Comparison of ENCODE assay signal across 1 cellular context in genomic region chr19:45019187-45019586, GRCh38.
TF ChIP-seq lines count a peak whose summit lies in the region.

No MANE protein-coding gene starts in this region.

TF ChIP-seq in endothelial cell of umbilical vein, 7 proteins besides CTCF, POLR2A, EP300 and RAD21:
- TF ChIP-seq FOS (IDR thresholded peaks at IDR 0.05; ENCODE audit: borderline replicate concordance, insufficient read depth, low read length): no peak
- no peak for TF ChIP-seq GATA2 (IDR thresholded peaks at IDR 0.05; ENCODE audit: insufficient read depth, insufficient read length, low read depth, low read length)
- TF ChIP-seq MAX (IDR thresholded peaks at IDR 0.05; ENCODE audit: insufficient read depth, insufficient read length): no peak
- TF ChIP-seq JUN (IDR thresholded peaks at IDR 0.05; ENCODE audit: borderline replicate concordance, insufficient read depth, insufficient read length, low read depth): no peak
- TF ChIP-seq POLR2AphosphoS5 (IDR thresholded peaks at IDR 0.05; ENCODE audit: insufficient read depth, low read depth, low read length): no peak
